Comparison of ENCODE assay signal across 16 cellular contexts in genomic region chr4:153532227-153532626, GRCh38.
A peak's percentile ranks its signal among the peaks of the same experiment; 100 is the strongest.
DNase-seq lines count a peak whose midpoint lies in the region; ATAC-seq and TF ChIP-seq lines count a peak whose summit lies in the region.
"Had no signal": no experiment of that assay in that cellular context is flagged by ENCODE, and none has a peak within 500 bp of the region (broad histone marks: within the 10 kb centered on the region; RNA-seq: fewer than 3 reads in every experiment).

No MANE protein-coding gene starts in this region.

- no peak overlapping the region for H3K9ac ChIP-seq in SK-N-SH

- in situ Hi-C loops in gastrocnemius medialis (cut with MboI; ENCODE audit: low sequenced_read_pairs in 4 of 4): no loop called here

- 0 out of 2 replicates have a peak, but pooled peaks cover 4% of the 10 kb centered on the region for H4K20me1 ChIP-seq in SK-N-SH (ENCODE audit: insufficient read depth)

- no peaks in the 10 kb centered on the region for H3K36me3 ChIP-seq in SK-N-SH (replicated peaks in 1 of 2; ENCODE audit: control insufficient read depth in 1 of 2, insufficient read depth in 2 of 2, low read length in 1 of 2)
- no peaks in the 10 kb centered on the region for H3K36me3 ChIP-seq in gastrocnemius medialis
- H3K36me3 ChIP-seq: WERI-Rb-1 had no signal

- H3K27me3 ChIP-seq in SK-N-SH (ENCODE audit: insufficient read depth) (no peaks in the 10 kb centered on the region), gastrocnemius medialis (no peaks in the 10 kb centered on the region)

- WGBS in SK-N-SH (ENCODE audit: low lambda C conversion rate): 91% methylated on average over 2 of the region's 2 CpGs

- TF ChIP-seq RAD21 in SK-N-SH (IDR thresholded peaks at IDR 0.05; ENCODE audit: low read length): no peak

- TF ChIP-seq POLR2A in gastrocnemius medialis (IDR thresholded peaks at IDR 0.05): no peak

- no peaks in the 10 kb centered on the region for H3K9me3 Mint-ChIP-seq in IgD-negative memory B cell
- H3K9me3 Mint-ChIP-seq in brain: no peaks in the 10 kb centered on the region

- H3K4me3 Mint-ChIP-seq in IgD-negative memory B cell: peak overlapping the region in 2 of 4 donors; percentile 11 to 18
- H3K4me3 Mint-ChIP-seq in brain: peak overlapping the region; percentile 5 to 68 (median 9)

- H3K9me3 ChIP-seq in SK-N-SH (no peaks in the 10 kb centered on the region), gastrocnemius medialis (no peaks in the 10 kb centered on the region)
- H3K9me3 ChIP-seq: A549 had no signal

- peak overlapping the region in 1 of 2 experiments; percentile 69; a peak in 2 of 4 replicates for H3K27ac ChIP-seq in SK-N-SH (ENCODE audit: low read depth in 2 of 2, low read length in 1 of 2)
- H3K27ac ChIP-seq in gastrocnemius medialis: peak overlapping the region; percentile 77 to 83 (median 83)
- H3K27ac ChIP-seq: A549, WERI-Rb-1 had no signal

- H3K27ac Mint-ChIP-seq in IgD-negative memory B cell (peak overlapping the region; percentile 18 to 60 (median 54)), brain (peak overlapping the region; percentile 29 to 93 (median 80))
- H3K27ac Mint-ChIP-seq: progenitor cell of endocrine pancreas had no signal

- intact Hi-C loops in gastrocnemius medialis (cut with DNase I; ENCODE audit: low total_unique reads): no loop called here

- DNase-seq in SK-N-SH (peak; percentile 48), gastrocnemius medialis (no peak), SHP77 (lab: John Stamatoyannopoulos, UW) (no peak)
- no peak for DNase-seq in activated CD8-positive, alpha-beta memory T cell treated with anti-CD3 and anti-CD28 coated beads, Interleukin-2, amount 50 U/mL, for 48 hours
- DNase-seq: cortex of kidney, HCEC 1CT, NCI-H446 treated with DMSO at 0.1 percent for 48 hours, trophoblast cell, WERI-Rb-1 had no signal

- no peak overlapping the region for H2AFZ ChIP-seq in SK-N-SH (ENCODE audit: low read depth)

- no peaks in the 10 kb centered on the region for H3K9me2 ChIP-seq in SK-N-SH

- H3K27me3 Mint-ChIP-seq in IgD-negative memory B cell (no peaks in the 10 kb centered on the region), brain (no peaks in the 10 kb centered on the region)
- H3K27me3 Mint-ChIP-seq: progenitor cell of endocrine pancreas had no signal

- no peak for TF ChIP-seq EP300 in SK-N-SH (IDR thresholded peaks at IDR 0.05; ENCODE audit: borderline replicate concordance in 1 of 2, low read depth in 1 of 2, low read length in 1 of 2)

- H3K4me1 ChIP-seq in SK-N-SH (ENCODE audit: control insufficient read depth in 1 of 2, insufficient read depth in 2 of 2, low read depth in 1 of 2, low read length in 1 of 2): peaks cover 3 to 11% of the 10 kb centered on the region in 2 experiments; a peak in 3 of 4 replicates
- H3K4me1 ChIP-seq in gastrocnemius medialis: peaks cover 80 to 84% of the 10 kb centered on the region in 2 donors
- H3K4me1 ChIP-seq: A549 had no signal

- H3F3A ChIP-seq in SK-N-SH (replicated peaks; ENCODE audit: insufficient read depth): no peaks in the 10 kb centered on the region

- no peak overlapping the region for H3K4me3 ChIP-seq in SK-N-SH (ENCODE audit: low read depth in 2 of 2, low read length in 1 of 2)
- H3K4me3 ChIP-seq in gastrocnemius medialis: no peak overlapping the region
- H3K4me3 ChIP-seq: A549, smooth muscle cell had no signal

- H3K36me3 Mint-ChIP-seq in IgD-negative memory B cell (peaks cover 3% of the 10 kb centered on the region), brain (peaks cover 7% of the 10 kb centered on the region)

- ATAC-seq in SK-N-SH treated with all-trans-retinoic acid at 6 μM for 48 hours (no peak), gastrocnemius medialis (no peak), GM19035 (IDR thresholded peaks at IDR 0.05; ENCODE audit: unreplicated experiment) (no peak)
- ATAC-seq: A549 had no signal

- no peaks in the 10 kb centered on the region for H3K79me2 ChIP-seq in SK-N-SH (ENCODE audit: insufficient read depth)

- POLR2A ChIA-PET in SK-N-SH (lab: Yijun Ruan, JAX): no interaction called here

- H3K4me2 ChIP-seq in SK-N-SH: no peak overlapping the region
- H3K4me2 ChIP-seq: A549, smooth muscle cell had no signal

- peaks cover 68 to 80% (median 71%) of the 10 kb centered on the region in 3 donors for H3K4me1 Mint-ChIP-seq in IgD-negative memory B cell
- peaks cover 100% of the 10 kb centered on the region for H3K4me1 Mint-ChIP-seq in brain

- CTCF ChIA-PET in SK-N-SH (lab: Yijun Ruan, JAX): interaction anchor here (1.4 to 1.9 kb wide), 4 partner anchors 10 to 188 kb away, joined by 3 to 5 read pairs (median 4); no protein-coding TSS in a partner anchor

- TF ChIP-seq CTCF in SK-N-SH (IDR thresholded peaks at IDR 0.05) (no peak), brain (conservative IDR thresholded peaks at IDR 0.05) (no peak), gastrocnemius medialis (IDR thresholded peaks at IDR 0.05 in 4 of 5, conservative IDR thresholded peaks at IDR 0.05 in 1 of 5) (no peak)

TF ChIP-seq in SK-N-SH, 30 proteins besides CTCF, POLR2A, EP300 and RAD21:
- 0 out of 2 replicates have a peak, but pooled peaks have one; percentile 20 for TF ChIP-seq MXI1 (IDR thresholded peaks at IDR 0.05; ENCODE audit: low read depth, low read length)
- no peak for TF ChIP-seq ELF1 (IDR thresholded peaks at IDR 0.05)

TF ChIP-seq in SK-N-SH treated with all-trans-retinoic acid at 6 μM for 48 hours, 23 proteins besides CTCF, POLR2A, EP300 and RAD21:
- no peak for TF ChIP-seq POU6F1 (CRISPR knock-in tag; IDR thresholded peaks at IDR 0.05; ENCODE audit: borderline replicate concordance, low read depth)
- TF ChIP-seq GLIS3 (CRISPR knock-in tag; IDR thresholded peaks at IDR 0.05): no peak
- TF ChIP-seq, protein P1, sequence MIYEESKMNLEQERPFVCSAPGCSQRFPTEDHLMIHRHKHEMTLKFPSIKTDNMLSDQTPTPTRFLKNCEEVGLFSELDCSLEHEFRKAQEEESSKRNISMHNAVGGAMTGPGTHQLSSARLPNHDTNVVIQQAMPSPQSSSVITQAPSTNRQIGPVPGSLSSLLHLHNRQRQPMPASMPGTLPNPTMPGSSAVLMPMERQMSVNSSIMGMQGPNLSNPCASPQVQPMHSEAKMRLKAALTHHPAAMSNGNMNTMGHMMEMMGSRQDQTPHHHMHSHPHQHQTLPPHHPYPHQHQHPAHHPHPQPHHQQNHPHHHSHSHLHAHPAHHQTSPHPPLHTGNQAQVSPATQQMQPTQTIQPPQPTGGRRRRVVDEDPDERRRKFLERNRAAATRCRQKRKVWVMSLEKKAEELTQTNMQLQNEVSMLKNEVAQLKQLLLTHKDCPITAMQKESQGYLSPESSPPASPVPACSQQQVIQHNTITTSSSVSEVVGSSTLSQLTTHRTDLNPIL (CRISPR knock-in tag; IDR thresholded peaks at IDR 0.05; ENCODE audit: low read depth): no peak
- no peak for TF ChIP-seq TSHZ2 (CRISPR knock-in tag; IDR thresholded peaks at IDR 0.05)
